In genomic region chr11:47355283-47356128, GRCh38 we compare ENCODE assay signal across 1 cellular context.
TF ChIP-seq lines count a peak whose summit lies in the region.

No MANE protein-coding gene starts in this region.

TF ChIP-seq in HepG2, 621 proteins besides CTCF, POLR2A, EP300 and RAD21 (continued from another document and continues in another):
- TF ChIP-seq HIC2 (CRISPR knock-in tag; IDR thresholded peaks at IDR 0.05; ENCODE audit: low read depth): 0 out of 2 replicates have a peak, but pooled peaks have one; percentile 16
- TF ChIP-seq ZFAT (CRISPR knock-in tag; conservative IDR thresholded peaks at IDR 0.05): no peak
- no peak for TF ChIP-seq ZNF3 (CRISPR knock-in tag; IDR thresholded peaks at IDR 0.05)
- TF ChIP-seq NFE2 (CRISPR knock-in tag; IDR thresholded peaks at IDR 0.05): no peak
- TF ChIP-seq REPIN1 (CRISPR knock-in tag; IDR thresholded peaks at IDR 0.05; ENCODE audit: borderline replicate concordance, low read depth): peak; percentile 78; the same call in 1 of the 2 replicates
- peak; percentile 29; the same call in 1 of the 2 replicates for TF ChIP-seq ZGPAT (CRISPR knock-in tag; IDR thresholded peaks at IDR 0.05)
- no peak for TF ChIP-seq IKZF4 (CRISPR knock-in tag; IDR thresholded peaks at IDR 0.05; ENCODE audit: borderline replicate concordance, low read depth, not compliant biosample characterization)
- TF ChIP-seq HES4 (CRISPR knock-in tag; IDR thresholded peaks at IDR 0.05; ENCODE audit: borderline replicate concordance): no peak
- no peak for TF ChIP-seq KAT2B (IDR thresholded peaks at IDR 0.05; ENCODE audit: borderline replicate concordance, low read depth, low read length)
- TF ChIP-seq ZNF749 (CRISPR knock-in tag; IDR thresholded peaks at IDR 0.05; ENCODE audit: borderline replicate concordance): 0 out of 2 replicates have a peak, but pooled peaks have one; percentile 85
- no peak for TF ChIP-seq ZNF775 (CRISPR knock-in tag; IDR thresholded peaks at IDR 0.05; ENCODE audit: borderline replicate concordance)
- TF ChIP-seq ZNF704 (CRISPR knock-in tag; IDR thresholded peaks at IDR 0.05; ENCODE audit: borderline replicate concordance): no peak
- TF ChIP-seq PTBP1 (IDR thresholded peaks at IDR 0.05; ENCODE audit: low read depth, low read length, poor library complexity, severe bottlenecking): no peak
- peak; percentile 63; the same call in 1 of the 2 replicates for TF ChIP-seq IKZF5 (CRISPR knock-in tag; IDR thresholded peaks at IDR 0.05)
- peak; percentile 65 for TF ChIP-seq HOMEZ (CRISPR knock-in tag; IDR thresholded peaks at IDR 0.05; ENCODE audit: low read depth)
- no peak for TF ChIP-seq ZNF468 (CRISPR knock-in tag; IDR thresholded peaks at IDR 0.05)
- no peak for TF ChIP-seq ZNF18 (CRISPR knock-in tag; IDR thresholded peaks at IDR 0.05; ENCODE audit: insufficient replicate concordance)
- no peak for TF ChIP-seq ZNF737 (CRISPR knock-in tag; IDR thresholded peaks at IDR 0.05; ENCODE audit: borderline replicate concordance)
- no peak for TF ChIP-seq KLF9 (CRISPR knock-in tag; IDR thresholded peaks at IDR 0.05; ENCODE audit: low read depth)
- TF ChIP-seq FOSL2 (CRISPR knock-in tag; IDR thresholded peaks at IDR 0.05): no peak; the same call in 1 of the 2 replicates
- no peak for TF ChIP-seq ZNF570 (CRISPR knock-in tag; IDR thresholded peaks at IDR 0.05; ENCODE audit: borderline replicate concordance)
- no peak for TF ChIP-seq ZFP36L2 (CRISPR knock-in tag; IDR thresholded peaks at IDR 0.05)
- TF ChIP-seq KAT8 (CRISPR knock-in tag; IDR thresholded peaks at IDR 0.05): peak; percentile 53; the same call in 1 of the 2 replicates
- TF ChIP-seq LBX2 (CRISPR knock-in tag; IDR thresholded peaks at IDR 0.05; ENCODE audit: borderline replicate concordance): no peak
- no peak for TF ChIP-seq SP140L (CRISPR knock-in tag; IDR thresholded peaks at IDR 0.05; ENCODE audit: borderline replicate concordance)
- TF ChIP-seq ZNF839 (CRISPR knock-in tag; IDR thresholded peaks at IDR 0.05; ENCODE audit: borderline replicate concordance): no peak
- peak; percentile 77 for TF ChIP-seq SAP130 (CRISPR knock-in tag; IDR thresholded peaks at IDR 0.05; ENCODE audit: low read depth)
- TF ChIP-seq HNRNPH1 (optimal IDR thresholded peaks at IDR 0.05; ENCODE audit: low read depth, low read length): no peak
- no peak for TF ChIP-seq HNRNPUL1 (IDR thresholded peaks at IDR 0.05; ENCODE audit: low read depth, low read length)
- TF ChIP-seq PAF1 (CRISPR knock-in tag; IDR thresholded peaks at IDR 0.05): no peak
- no peak for TF ChIP-seq ZNF10 (CRISPR knock-in tag; IDR thresholded peaks at IDR 0.05; ENCODE audit: borderline replicate concordance, low read depth)
- TF ChIP-seq ZBTB33 (CRISPR knock-in tag; IDR thresholded peaks at IDR 0.05): peak; percentile 84
- no peak for TF ChIP-seq ZNF335 (CRISPR knock-in tag; IDR thresholded peaks at IDR 0.05)
- TF ChIP-seq ZNF543 (CRISPR knock-in tag; IDR thresholded peaks at IDR 0.05): no peak
- TF ChIP-seq SATB2 (CRISPR knock-in tag; IDR thresholded peaks at IDR 0.05): no peak
- no peak for TF ChIP-seq ZBTB37 (CRISPR knock-in tag; IDR thresholded peaks at IDR 0.05)
- peak; percentile 79 to 85 for TF ChIP-seq NR2F1 (CRISPR knock-in tag; IDR thresholded peaks at IDR 0.05)
- no peak for TF ChIP-seq RBAK (CRISPR knock-in tag; IDR thresholded peaks at IDR 0.05)
- TF ChIP-seq PREB (CRISPR knock-in tag; IDR thresholded peaks at IDR 0.05): no peak
- no peak for TF ChIP-seq MAFG (CRISPR knock-in tag; IDR thresholded peaks at IDR 0.05)
- no peak for TF ChIP-seq ZMAT3 (CRISPR knock-in tag; conservative IDR thresholded peaks at IDR 0.05)
- no peak for TF ChIP-seq CC2D1A (CRISPR knock-in tag; IDR thresholded peaks at IDR 0.05)
- peak; percentile 87 for TF ChIP-seq HDAC2 (CRISPR knock-in tag; IDR thresholded peaks at IDR 0.05)
- peak; percentile 44; the same call in 1 of the 2 replicates for TF ChIP-seq SIN3A (IDR thresholded peaks at IDR 0.05; ENCODE audit: borderline replicate concordance, low read depth, low read length)
- no peak for TF ChIP-seq KLF15 (CRISPR knock-in tag; IDR thresholded peaks at IDR 0.05; ENCODE audit: borderline replicate concordance)
- TF ChIP-seq PBX2 (CRISPR knock-in tag; IDR thresholded peaks at IDR 0.05): no peak
- no peak for TF ChIP-seq TSC22D2 (CRISPR knock-in tag; IDR thresholded peaks at IDR 0.05; ENCODE audit: borderline replicate concordance)
- TF ChIP-seq ZNF629 (CRISPR knock-in tag; conservative IDR thresholded peaks at IDR 0.05): no peak
- peak; percentile 72 for TF ChIP-seq IRF2 (CRISPR knock-in tag; IDR thresholded peaks at IDR 0.05)
- no peak for TF ChIP-seq IRF1 (CRISPR knock-in tag; IDR thresholded peaks at IDR 0.05; ENCODE audit: low read depth)
- TF ChIP-seq CEBPB (IDR thresholded peaks at IDR 0.05; ENCODE audit: borderline replicate concordance, low read depth, low read length): no peak
- TF ChIP-seq ZNF761 (CRISPR knock-in tag; conservative IDR thresholded peaks at IDR 0.05): no peak
- TF ChIP-seq TAF15 (IDR thresholded peaks at IDR 0.05; ENCODE audit: low read depth, low read length, poor library complexity, severe bottlenecking): no peak
